Comparison of ENCODE assay signal across 8 cellular contexts in genomic region chr5:177553671-177554429, GRCh38. TPM values are rescaled to one million over a fixed set of nuclear protein-coding genes. Genes with fewer than 3 reads are reported as not detected.
DNase-seq lines count a peak whose midpoint lies in the region; ATAC-seq lines count a peak whose summit lies in the region.

No MANE protein-coding gene starts in this region.

- peak overlapping the region in 1 of 2 experiments; percentile 85 for H3K23ac ChIP-seq in mesenchymal stem cell (ENCODE audit: low read length in 2 of 2)

- no peak overlapping the region for H2BK12ac ChIP-seq in mesenchymal stem cell (ENCODE audit: low read length in 2 of 2)

- WGBS in mesenchymal stem cell = under 1% methylated on average over 33 of the region's 72 CpGs

- peaks cover 15% of the 10 kb centered on the region for H3K79me1 ChIP-seq in mesenchymal stem cell (replicated peaks; ENCODE audit: low read length, poor library complexity, severe bottlenecking)

- no peaks in the 10 kb centered on the region for H3K27me3 ChIP-seq in mesenchymal stem cell (ENCODE audit: control insufficient read depth in 1 of 2, insufficient read depth in 1 of 2, low read length in 2 of 2)

- H2AFZ ChIP-seq in mesenchymal stem cell (ENCODE audit: low read depth, low read length) = peak overlapping the region; percentile 23

- no peak overlapping the region for H2BK5ac ChIP-seq in mesenchymal stem cell (ENCODE audit: low read depth, low read length, poor library complexity, severe bottlenecking)

- peak overlapping the region; percentile 77 to 79 for H3K4ac ChIP-seq in mesenchymal stem cell (ENCODE audit: low read depth in 1 of 2, low read length in 2 of 2)

- peak; percentile 41 for ATAC-seq in GM19372 (IDR thresholded peaks at IDR 0.05; ENCODE audit: low read depth, unreplicated experiment)
- ATAC-seq in HG03439 (IDR thresholded peaks at IDR 0.05; ENCODE audit: unreplicated experiment) = peak; percentile 40

- H3K9me3 ChIP-seq in mesenchymal stem cell (ENCODE audit: control insufficient read depth, low read length) = no peaks in the 10 kb centered on the region

- peak overlapping the region; percentile 62 for H4K91ac ChIP-seq in mesenchymal stem cell (ENCODE audit: low read length)

- peak overlapping the region; percentile 82 for H4K8ac ChIP-seq in mesenchymal stem cell (ENCODE audit: low read length)

- H2AK5ac ChIP-seq in mesenchymal stem cell (ENCODE audit: low read length, severe bottlenecking) = no peak overlapping the region

- peak overlapping the region; percentile 94 for H2BK120ac ChIP-seq in mesenchymal stem cell (ENCODE audit: low read depth, low read length)

- peak overlapping the region; percentile 88 for H3K9ac ChIP-seq in mesenchymal stem cell (ENCODE audit: low read length)

- H3K18ac ChIP-seq in mesenchymal stem cell (ENCODE audit: low read depth in 1 of 2, low read length in 2 of 2) = peak overlapping the region; percentile 34 to 93

- H3K36me3 ChIP-seq in mesenchymal stem cell (ENCODE audit: control insufficient read depth in 1 of 2, insufficient read depth in 2 of 2, low read depth in 1 of 2, low read length in 2 of 2) = peaks cover 9 to 23% of the 10 kb centered on the region in 2 experiments

- H2BK15ac ChIP-seq in mesenchymal stem cell (ENCODE audit: low read depth, poor library complexity, severe bottlenecking) = peak overlapping the region; percentile 67

- peaks cover 16% of the 10 kb centered on the region for H3K4me1 ChIP-seq in mesenchymal stem cell (ENCODE audit: control insufficient read depth, insufficient read depth, low read depth, low read length)

- peak overlapping the region; percentile 94 to 96 for H3K14ac ChIP-seq in mesenchymal stem cell (ENCODE audit: low read length in 2 of 2)

- H3K4me2 ChIP-seq in mesenchymal stem cell (ENCODE audit: low read length, poor library complexity, severe bottlenecking) = peak overlapping the region; percentile 98

- DNase-seq in C1 segment of cervical spinal cord (lab: John Stamatoyannopoulos, UW) = peak in 9 of 14 donors; percentile 18 to 69 (median 50)
- DNase-seq in activated CD4-positive, alpha-beta T cell treated with anti-CD3 and anti-CD28 coated beads for 1 hour = peak; percentile 19
- peak; percentile 71 for DNase-seq in ecto neural progenitor cell (ENCODE audit: low spot score)
- DNase-seq in mesenchymal stem cell = peak; percentile 30
- peak; percentile 25 for DNase-seq in stimulated activated CD8-positive, alpha-beta memory T cell treated with anti-CD3 and anti-CD28 coated beads, Interleukin-4, amount 100 ng/mL, for 24 hours (ENCODE audit: low read depth)
- no peak for DNase-seq in DMS153 treated with DMSO at 0.1 percent for 48 hours (lab: John Stamatoyannopoulos, UW; ENCODE audit: unreplicated experiment)

- H3K4me3 ChIP-seq in mesenchymal stem cell (ENCODE audit: insufficient read depth in 1 of 2, low read depth in 1 of 2, low read length in 2 of 2) = peak overlapping the region; percentile 90 to 94

- peak overlapping the region; percentile 53 for H3K27ac ChIP-seq in mesenchymal stem cell (ENCODE audit: low read length, poor library complexity, severe bottlenecking)

RNA-seq across cellular contexts. Expression of gene FAM193B, which starts 0.5 kb away (rescaled TPM):
- 23.6 TPM for polyA plus RNA-seq in mesenchymal stem cell (2013, experiment 1 of 2)
- polyA plus RNA-seq in mesenchymal stem cell (2013, experiment 2 of 2) = 21.0 TPM

RNA-seq across cellular contexts. Expression of gene DDX41, which starts 37.1 kb away (rescaled TPM):
- polyA plus RNA-seq in mesenchymal stem cell (2013, experiment 1 of 2) = 45.5 TPM
- polyA plus RNA-seq in mesenchymal stem cell (2013, experiment 2 of 2) = 41.7 TPM

RNA-seq across cellular contexts. Expression of gene TMED9, which starts 38.2 kb away (rescaled TPM):
- polyA plus RNA-seq in mesenchymal stem cell (2013, experiment 1 of 2) = 290 TPM
- 292 TPM for polyA plus RNA-seq in mesenchymal stem cell (2013, experiment 2 of 2)

RNA-seq across cellular contexts. Expression of gene DOK3, which starts 44.2 kb away (rescaled TPM):
- 1.3 TPM for polyA plus RNA-seq in mesenchymal stem cell (2013, experiment 1 of 2)
- 1.4 TPM for polyA plus RNA-seq in mesenchymal stem cell (2013, experiment 2 of 2)

RNA-seq across cellular contexts. Expression of gene B4GALT7, which starts 46.1 kb away (rescaled TPM):
- 33.5 TPM for polyA plus RNA-seq in mesenchymal stem cell (2013, experiment 1 of 2)
- 35.4 TPM for polyA plus RNA-seq in mesenchymal stem cell (2013, experiment 2 of 2)
